ENCODE assay signal across 22 cellular contexts in genomic region chr1:165905853-165906252, GRCh38.
"Had no signal": no experiment of that assay in that cellular context is flagged by ENCODE, and none has a peak within 500 bp of the region (broad histone marks: within the 10 kb centered on the region; RNA-seq: fewer than 3 reads in every experiment).

No MANE protein-coding gene starts in this region.

- H3K27me3 Mint-ChIP-seq: activated naive CD4-positive, alpha-beta T cell treated with anti-CD3 and anti-CD28 coated beads, Interleukin-2, amount 50 U/mL, for 24 hours had no signal

- H3K4me3 Mint-ChIP-seq: activated naive CD4-positive, alpha-beta T cell treated with anti-CD3 and anti-CD28 coated beads, Interleukin-2, amount 50 U/mL, for 24 hours; activated T-cell treated with anti-CD3 and anti-CD28 coated beads, Interleukin-2, amount 50 U/mL, for 72 hours had no signal

- H3K27ac Mint-ChIP-seq: activated naive CD4-positive, alpha-beta T cell treated with anti-CD3 and anti-CD28 coated beads, Interleukin-2, amount 50 U/mL, for 24 hours; activated T-cell treated with anti-CD3 and anti-CD28 coated beads, Interleukin-2, amount 50 U/mL, for 72 hours; activated T-helper 2 cell treated with anti-CD3 and anti-CD28 coated beads, Interferon-gamma antibody, Interleukin-2, Interleukin-4, amounts not matched to agents 10 μg/mL and 5 μg/mL and 100 μg/mL, durations not matched to agents 14 hours and 24 hours and 36 hours had no signal

- ATAC-seq: activated CD4-positive, CD25-positive, alpha-beta regulatory T cell treated with anti-CD3 and anti-CD28 coated beads, Interleukin-2, amount 50 U/mL, for 24 hours; activated T-cell treated with anti-CD3 and anti-CD28 coated beads, Interleukin-2, amount 50 U/mL, for 72 hours; Panc1; Right ventricle myocardium inferior had no signal

- H3K9me3 Mint-ChIP-seq: activated naive CD4-positive, alpha-beta T cell treated with anti-CD3 and anti-CD28 coated beads, Interleukin-2, amount 50 U/mL, for 24 hours; activated T-cell treated with anti-CD3 and anti-CD28 coated beads, Interleukin-2, amount 50 U/mL, for 72 hours; activated T-helper 2 cell treated with anti-CD3 and anti-CD28 coated beads, Interferon-gamma antibody, Interleukin-2, Interleukin-4, amounts not matched to agents 10 μg/mL and 5 μg/mL and 100 μg/mL, durations not matched to agents 14 hours and 24 hours and 36 hours had no signal

- H3K4me1 Mint-ChIP-seq: activated naive CD4-positive, alpha-beta T cell treated with anti-CD3 and anti-CD28 coated beads, Interleukin-2, amount 50 U/mL, for 24 hours had no signal

- DNase-seq: activated CD4-positive, alpha-beta T cell treated with anti-CD3 and anti-CD28 coated beads, Interleukin-2, amount 50 U/mL, for 1 hour; activated CD8-positive, alpha-beta memory T cell treated with anti-CD3 and anti-CD28 coated beads for 24 hours; activated gamma-delta T cell treated with Interleukin-2 at 50 U/mL for 16 hours; activated T-cell treated with anti-CD3 and anti-CD28 coated beads, Interleukin-2, amount 50 U/mL, for 72 hours; brain microvascular endothelial cell; Kasumi-1; KBM-7; NCI-H1105 treated with DMSO at 0.1 percent for 48 hours; NCI-H1436 treated with DMSO at 0.1 percent for 48 hours; NCI-H187; NCI-H2081; NCI-H510A treated with DMSO at 0.1 percent for 48 hours; NCI-H69; NK-92 treated with Interleukin-12 subunit alpha and Interleukin-12 subunit beta, amount 100 ng/mL, for 24 hours; OCI-M1; RPMI8226; SK-N-SH had no signal
